ENCODE assay signal across 30 cellular contexts in genomic region chr9:13731637-13732036, GRCh38.
"Had no signal": no experiment of that assay in that cellular context is flagged by ENCODE, and none has a peak within 500 bp of the region (broad histone marks: within the 10 kb centered on the region; RNA-seq: fewer than 3 reads in every experiment).

No MANE protein-coding gene starts in this region.

- H3K36me3 ChIP-seq: left lung, neural progenitor cell, neutrophil, ovary, right atrium auricular region, right lobe of liver, tibial nerve, uterus had no signal

- H3K27me3 Mint-ChIP-seq: naive B cell; stimulated activated memory B cell treated with anti-CD40 and anti-IgM and Interleukin-4, amounts not matched to agents 10 μg/mL and 1 μg/mL and 100 μg/mL, for 72 hours; stimulated activated naive CD8-positive, alpha-beta T cell treated with anti-CD3 and anti-CD28 coated beads, Interleukin-15, amount 100 ng/mL, for 72 hours had no signal

- H3K9ac ChIP-seq: neural progenitor cell had no signal

- H3K36me3 Mint-ChIP-seq: mesothelial cell of epicardium; naive B cell; natural killer cell; neural progenitor cell; stimulated activated memory B cell treated with anti-CD40 and anti-IgM and Interleukin-4, amounts not matched to agents 10 μg/mL and 1 μg/mL and 100 μg/mL, for 72 hours; type B pancreatic cell had no signal

- FAIRE-seq: keratinocyte had no signal

- H3K27me3 ChIP-seq: hepatocyte, left lung, neural progenitor cell, neutrophil, ovary, right atrium auricular region, right lobe of liver, tibial nerve, uterus had no signal

- H3K4me3 ChIP-seq: hepatocyte, left lung, lung, neural progenitor cell, ovary, right atrium auricular region, right lobe of liver, smooth muscle cell, tibial nerve, uterus had no signal

- H3K4me2 ChIP-seq: hepatocyte, neural progenitor cell, smooth muscle cell had no signal

- ATAC-seq: left colon; left lung; natural killer cell; right lobe of liver; stimulated activated memory B cell treated with anti-CD40 and anti-IgM and Interleukin-4, amounts not matched to agents 10 μg/mL and 1 μg/mL and 100 μg/mL, for 72 hours; stimulated activated naive CD8-positive, alpha-beta T cell treated with anti-CD3 and anti-CD28 coated beads, Interleukin-15, amount 100 ng/mL, for 72 hours had no signal

- H3K9me3 ChIP-seq: left lung, neutrophil, ovary, right atrium auricular region, right lobe of liver, tibial nerve, uterus had no signal

- H3K9me3 Mint-ChIP-seq: nephron progenitor cell, neural progenitor cell, type B pancreatic cell had no signal

- H2AFZ ChIP-seq: hepatocyte, neural progenitor cell had no signal

- H3K4me1 ChIP-seq: left lung, neural progenitor cell, right atrium auricular region, right lobe of liver, uterus had no signal

- DNase-seq: kidney glomerular epithelial cell; left colon; left lung; mesendoderm; naive B cell; natural killer cell; nephron progenitor cell; occipital lobe; ovary; right lobe of liver; stimulated activated CD4-positive, alpha-beta T cell treated with anti-CD3 and anti-CD28 coated beads, Interleukin-1b, Interleukin-23, amount 100 ng/mL, for 48 hours; stimulated activated CD4-positive, alpha-beta T cell treated with anti-CD3 and anti-CD28 coated beads, Interleukin-2, amount 100 ng/mL, for 48 hours; stimulated activated CD4-positive, alpha-beta T cell treated with anti-CD3 and anti-CD28 coated beads, Interleukin-4, amount 100 ng/mL, for 4 hours; stimulated activated CD8-positive, alpha-beta memory T cell treated with anti-CD3 and anti-CD28 coated beads, Interleukin-4, amount 100 ng/mL, for 48 hours; stimulated activated naive CD4-positive, alpha-beta T cell treated with Interleukin-2 at 50 U/mL for 16 hours; stimulated activated naive CD8-positive, alpha-beta T cell treated with anti-CD3 and anti-CD28 coated beads, Interleukin-15, amount 100 ng/mL, for 72 hours; substantia nigra; uterus had no signal

- H3K79me2 ChIP-seq: hepatocyte had no signal

- H3K4me3 Mint-ChIP-seq: mesothelial cell of epicardium; naive B cell; natural killer cell; nephron progenitor cell; neural progenitor cell; stimulated activated memory B cell treated with anti-CD40 and anti-IgM and Interleukin-4, amounts not matched to agents 10 μg/mL and 1 μg/mL and 100 μg/mL, for 72 hours; stimulated activated naive CD8-positive, alpha-beta T cell treated with anti-CD3 and anti-CD28 coated beads, Interleukin-15, amount 100 ng/mL, for 72 hours; type B pancreatic cell had no signal

- H3K27ac ChIP-seq: hepatocyte, left lung, neural progenitor cell, neutrophil, ovary, right atrium auricular region, right lobe of liver, tibial nerve, uterus had no signal

- H3K27ac Mint-ChIP-seq: mesothelial cell of epicardium; naive B cell; natural killer cell; nephron progenitor cell; neural progenitor cell; progenitor cell of endocrine pancreas; stimulated activated memory B cell treated with anti-CD40 and anti-IgM and Interleukin-4, amounts not matched to agents 10 μg/mL and 1 μg/mL and 100 μg/mL, for 72 hours; stimulated activated naive CD8-positive, alpha-beta T cell treated with anti-CD3 and anti-CD28 coated beads, Interleukin-15, amount 100 ng/mL, for 72 hours; type B pancreatic cell had no signal

- H3K4me1 Mint-ChIP-seq: naive B cell; natural killer cell; stimulated activated memory B cell treated with anti-CD40 and anti-IgM and Interleukin-4, amounts not matched to agents 10 μg/mL and 1 μg/mL and 100 μg/mL, for 72 hours; stimulated activated naive CD8-positive, alpha-beta T cell treated with anti-CD3 and anti-CD28 coated beads, Interleukin-15, amount 100 ng/mL, for 72 hours had no signal
